8 cellular contexts compared by ENCODE assay signal in genomic region chr4:140098481-140099132, GRCh38. TPM values are rescaled to one million over a fixed set of nuclear protein-coding genes. Genes with fewer than 3 reads are reported as not detected.
A peak's percentile ranks its signal among the peaks of the same experiment; 100 is the strongest.
DNase-seq lines count a peak whose midpoint lies in the region; ATAC-seq, FAIRE-seq and TF ChIP-seq lines count a peak whose summit lies in the region.

No MANE protein-coding gene starts in this region.

- DNase-seq in A549 (ENCODE audit: low read depth in 1 of 2, low spot score in 1 of 2) (peak in 1 of 2 experiments; percentile 47), Karpas-422 (peak; percentile 63), coronary artery (ENCODE audit: low spot score) (no peak), midbrain (lab: John Stamatoyannopoulos, UW) (peak; percentile 31), DMS114 treated with DMSO at 0.1 percent for 48 hours (lab: John Stamatoyannopoulos, UW; ENCODE audit: unreplicated experiment) (no peak), Caco-2 (no peak), NCI-H446 treated with DMSO at 0.1 percent for 48 hours (lab: John Stamatoyannopoulos, UW) (no peak), SHP77 treated with DMSO at 0.1 percent for 48 hours (lab: John Stamatoyannopoulos, UW) (no peak)

- peak overlapping the region; percentile 56 for H3K9ac ChIP-seq in Karpas-422 (ENCODE audit: low read length)

- H3K4me3 ChIP-seq in A549: peak overlapping the region; percentile 4; the same call in 1 of the 3 replicates
- H3K4me3 ChIP-seq in Karpas-422 (ENCODE audit: low read length): peak overlapping the region; percentile 41
- H3K4me3 ChIP-seq in coronary artery: peak overlapping the region; percentile 50
- no peak overlapping the region for H3K4me3 ChIP-seq in Caco-2 (ENCODE audit: low read depth, low read length)

- H2AFZ ChIP-seq in Karpas-422 (ENCODE audit: low read length): no peak overlapping the region

- no peak for ATAC-seq in A549

- TF ChIP-seq POLR2A in A549 (IDR thresholded peaks at IDR 0.05; ENCODE audit: low read length): no peak

- H3K4me1 Mint-ChIP-seq in Caco-2 (ENCODE audit: low read depth, unreplicated experiment): peaks cover 64% of the 10 kb centered on the region

- no peaks in the 10 kb centered on the region for H3K27me3 ChIP-seq in Karpas-422 (ENCODE audit: low read length)
- H3K27me3 ChIP-seq in Caco-2 (replicated peaks; ENCODE audit: control insufficient read depth, insufficient read depth, low read length): no peaks in the 10 kb centered on the region

- no peak for TF ChIP-seq RAD21 in A549 (conservative IDR thresholded peaks at IDR 0.05 in 1 of 2, IDR thresholded peaks at IDR 0.05 in 1 of 2)

- TF ChIP-seq EP300 in A549 (IDR thresholded peaks at IDR 0.05): no peak

- H3K9me3 Mint-ChIP-seq in Caco-2 (ENCODE audit: unreplicated experiment): no peaks in the 10 kb centered on the region

- POLR2A ChIA-PET in A549 (lab: Yijun Ruan, JAX): interaction anchor here (0.7 to 2.0 kb wide), 2 partner anchors 53 to 274 kb away, joined by 6 to 8 read pairs; no protein-coding TSS in a partner anchor
- POLR2A ChIA-PET in Caco-2 (lab: Charles Lee): no interaction called here

- H3K36me3 ChIP-seq in Karpas-422 (ENCODE audit: insufficient read depth, low read length) (no peaks in the 10 kb centered on the region), Caco-2 (ENCODE audit: control insufficient read depth, insufficient read depth, low read length) (no peaks in the 10 kb centered on the region)

- no peaks in the 10 kb centered on the region for H4K20me1 ChIP-seq in Karpas-422 (ENCODE audit: insufficient read depth, low read depth, low read length)

- no peak overlapping the region for H3K27ac Mint-ChIP-seq in Caco-2 (ENCODE audit: unreplicated experiment)

- no peaks in the 10 kb centered on the region for H3K27me3 Mint-ChIP-seq in Caco-2 (ENCODE audit: insufficient read depth, unreplicated experiment)

- CTCF ChIA-PET in A549 (lab: Yijun Ruan, JAX) (interaction anchor here (0.6 to 1.3 kb wide), 2 partner anchors 10 to 49 kb away, joined by 3 to 4 read pairs; no protein-coding TSS in a partner anchor), Caco-2 (lab: Charles Lee) (no interaction called here)

- H3K9me2 ChIP-seq in Karpas-422 (replicated peaks; ENCODE audit: insufficient read depth, low read length): no peaks in the 10 kb centered on the region

- intact Hi-C loops in Caco-2 (cut with micrococcal nuclease; ENCODE audit: unreplicated experiment): no loop called here

- no peak for FAIRE-seq in A549 (lab: Jason Lieb, UNC)

- TF ChIP-seq CTCF in A549 (IDR thresholded peaks at IDR 0.05) (no peak), coronary artery (IDR thresholded peaks at IDR 0.05) (no peak), Caco-2 (IDR thresholded peaks at IDR 0.05; ENCODE audit: insufficient read depth in 1 of 2, low read depth in 1 of 2, low read length in 1 of 2, severe bottlenecking in 1 of 2, unreplicated experiment in 1 of 2) (no peak)

- H3K4me1 ChIP-seq in A549 (peaks cover 93% of the 10 kb centered on the region), Karpas-422 (ENCODE audit: low read length) (peaks cover 84% of the 10 kb centered on the region), Caco-2 (peaks cover 28% of the 10 kb centered on the region)

- peak overlapping the region; percentile 97 to 99 for H3K27ac ChIP-seq in A549
- H3K27ac ChIP-seq in Karpas-422 (ENCODE audit: low read length): peak overlapping the region; percentile 94
- peak overlapping the region; percentile 4 to 72 for H3K27ac ChIP-seq in coronary artery

- WGBS in A549 (ENCODE audit: missing lambda C conversion rate): 30% methylated on average over 5 of the region's 5 CpGs

- H3K79me2 ChIP-seq in Karpas-422 (ENCODE audit: low read length): peaks cover 91% of the 10 kb centered on the region

- H3K9me3 ChIP-seq in A549 (no peaks in the 10 kb centered on the region), Karpas-422 (ENCODE audit: low read length) (no peaks in the 10 kb centered on the region), Caco-2 (no peaks in the 10 kb centered on the region)

- H3K4me2 ChIP-seq in A549 (peak overlapping the region; percentile 88), Karpas-422 (ENCODE audit: low read depth, low read length, poor library complexity, severe bottlenecking) (peak overlapping the region; percentile 70)

- BruUV-seq in Caco-2 (replicated peaks; lab: Mats Ljungman, UMichigan): no TSS peak

- no peaks in the 10 kb centered on the region for H3K36me3 Mint-ChIP-seq in Caco-2 (ENCODE audit: insufficient read depth, unreplicated experiment)

- no peak overlapping the region for H3K4me3 Mint-ChIP-seq in Caco-2 (ENCODE audit: unreplicated experiment)

TF ChIP-seq in A549, 52 proteins besides CTCF, POLR2A, EP300 and RAD21:
- no peak for TF ChIP-seq FOSL2 (IDR thresholded peaks at IDR 0.05)
- TF ChIP-seq FOSL2 (CRISPR knock-in tag; IDR thresholded peaks at IDR 0.05): 0 out of 2 replicates have a peak, but pooled peaks have one; percentile 46
- no peak for TF ChIP-seq MYC (IDR thresholded peaks at IDR 0.05; ENCODE audit: borderline replicate concordance, low read length)

RNA-seq across cellular contexts. Expression of gene MAML3, which starts 55.4 kb away (rescaled TPM):
- polyA plus RNA-seq in A549 (2011; rRNA removed): 18.1 and 22.2 TPM in 2 replicates
- 8.0 and 11.1 TPM in 2 replicates for polyA plus RNA-seq in A549 (2012; cell fraction: cytosol; rRNA removed)
- polyA plus RNA-seq in A549 (2012; cell fraction: nucleus; rRNA removed): 9.0 and 9.3 TPM in 2 replicates
- 7.3 to 9.1 TPM (median 9.0 TPM) in 3 replicates for polyA plus RNA-seq in A549 (2017; fragmentation: RNase III; extraction: RNeasy Plus Mini Kit Qiagen cat#74134 plus additional on column Dnase treatment)
- 38.5 and 44.5 TPM in 2 replicates for polyA minus RNA-seq in A549 (2011; rRNA and poly(A)+ RNA removed)
- 20.0 and 20.8 TPM in 2 replicates for total RNA-seq in Karpas-422 (2014; rRNA removed; shearing (Covaris generic); ENCODE audit: low replicate concordance)
- total RNA-seq in Caco-2 (2022): 12.1 TPM in 2 replicates

Comparison
In these comparisons a context has a peak if more than half of its experiments do, and no peak if none do; other contexts are left out.
1. DNase-seq: peak in Karpas-422 (single experiment) and midbrain (single experiment); none in coronary artery (single experiment), DMS114 treated with DMSO at 0.1 percent for 48 hours (single experiment), Caco-2 (0 of 2), NCI-H446 treated with DMSO at 0.1 percent for 48 hours (single experiment) and SHP77 treated with DMSO at 0.1 percent for 48 hours (single experiment).
2. H3K27ac ChIP-seq: peak in every context shown above with its lines; median percentile 98 in A549; 94 in Karpas-422; 38 in coronary artery.